ENCODE assay signal across 8 cellular contexts in genomic region chr15:65287515-65287845, GRCh38. TPM values are rescaled to one million over a fixed set of nuclear protein-coding genes. Genes with fewer than 3 reads are reported as not detected.
DNase-seq lines count a peak whose midpoint lies in the region; ATAC-seq, FAIRE-seq and TF ChIP-seq lines count a peak whose summit lies in the region.

No MANE protein-coding gene starts in this region.

- POLR2A ChIA-PET in GM12878 (lab: Charles Lee): interaction anchor here (0.7 to 2.9 kb wide), 8 partner anchors 8 to 882 kb away, joined by 3 to 21 read pairs (median 10); partner anchors contain the start of genes CLPX, RNU5A-1 and RNU5B-1

- BruUV-seq in GM12878 (replicated peaks; lab: Mats Ljungman, UMichigan): no TSS peak

- peak; percentile 27 for FAIRE-seq in GM12878 (lab: Jason Lieb, UNC)

- H3K9me3 ChIP-seq in GM12878 (replicated peaks; ENCODE audit: control insufficient read depth, insufficient read depth, low read length): no peaks in the 10 kb centered on the region

- peak overlapping the region; percentile 3; the same call in 1 of the 2 replicates for H3K9ac ChIP-seq in GM12878 (ENCODE audit: control insufficient read depth, insufficient read depth, low read length)

- H3K27me3 Mint-ChIP-seq in naive B cell: no peaks in the 10 kb centered on the region

- H3K4me3 Mint-ChIP-seq in naive B cell: peak overlapping the region; percentile 82 to 95 (median 91)

- TF ChIP-seq POLR2A in GM12878 (IDR thresholded peaks at IDR 0.05; ENCODE audit: low read depth, low read length): no peak

- SMC1A ChIA-PET in GM12878 (lab: Charles Lee; ENCODE audit: uncharacterized antibody, unreplicated experiment): interaction anchor here (0.7 to 2.3 kb wide), 6 partner anchors 9 to 254 kb away, joined by 3 to 10 read pairs (median 4); partner anchors contain the start of gene RNU5B-1

- H3K36me3 ChIP-seq in ACC112 (ENCODE audit: insufficient read depth, low read length): no peaks in the 10 kb centered on the region
- H3K36me3 ChIP-seq in GM12878 (ENCODE audit: control insufficient read depth in 2 of 2, insufficient read depth in 2 of 2, low read length in 1 of 2): no peaks in the 10 kb centered on the region

- H3K4me3 ChIP-seq in ACC112 (ENCODE audit: low read depth, low read length): peak overlapping the region; percentile 91
- H3K4me3 ChIP-seq in GM12878: peak overlapping the region; percentile 40; the same call in 1 of the 2 replicates

- TF ChIP-seq EP300 in GM12878 (IDR thresholded peaks at IDR 0.05; ENCODE audit: borderline replicate concordance in 1 of 2, control insufficient read depth in 1 of 2, low read depth in 2 of 2, low read length in 2 of 2): no peak

- H2AFZ ChIP-seq in ACC112 (ENCODE audit: low read length, unreplicated experiment) (peak overlapping the region; percentile 36), GM12878 (ENCODE audit: control insufficient read depth, low read depth, low read length) (peak overlapping the region; percentile 86)

- H3K27me3 ChIP-seq in ACC112 (ENCODE audit: insufficient read depth, low read length) (no peaks in the 10 kb centered on the region), GM12878 (replicated peaks in 1 of 2; ENCODE audit: control insufficient read depth in 2 of 2, insufficient read depth in 2 of 2, low read length in 1 of 2) (no peaks in the 10 kb centered on the region)

- no peaks in the 10 kb centered on the region for H3K36me3 Mint-ChIP-seq in naive B cell

- DNase-seq in GM12878 (ENCODE audit: low read depth, low spot score) (no peak), naive B cell (no peak), NCI-H526 treated with DMSO at 0.1 percent for 48 hours (lab: John Stamatoyannopoulos, UW) (no peak), middle frontal gyrus (ENCODE audit: extremely low spot score, low spot score) (no peak)

- CTCF ChIA-PET in GM12878 (lab: Yijun Ruan, JAX): interaction anchor here (0.6 to 3.8 kb wide), 14 partner anchors 9 to 454 kb away, joined by 3 to 29 read pairs (median 5); partner anchors contain the start of genes CLPX and RNU5B-1

- no peak for TF ChIP-seq RAD21 in GM12878 (IDR thresholded peaks at IDR 0.05; ENCODE audit: insufficient read depth, low read depth, low read length)

- RAD21 ChIA-PET in GM12878 (lab: Charles Lee; ENCODE audit: unreplicated experiment): interaction anchor here (1.0 to 4.0 kb wide), 8 partner anchors 12 to 153 kb away, joined by 3 to 18 read pairs (median 6); partner anchors contain the start of genes CLPX, PDCD7 and RNU5B-1

- no peaks in the 10 kb centered on the region for H3K9me3 Mint-ChIP-seq in naive B cell

- H3K79me2 ChIP-seq in ACC112 (ENCODE audit: control insufficient read depth, insufficient read depth, low read length, unreplicated experiment) (no peaks in the 10 kb centered on the region), GM12878 (ENCODE audit: control insufficient read depth, insufficient read depth, low read length) (no peaks in the 10 kb centered on the region; the same call in 1 of the 2 replicates)

- peaks cover 5% of the 10 kb centered on the region for H3K4me1 ChIP-seq in ACC112 (ENCODE audit: control insufficient read depth, insufficient read depth, low read length, unreplicated experiment)
- peaks cover 11% of the 10 kb centered on the region for H3K4me1 ChIP-seq in GM12878 (ENCODE audit: control insufficient read depth, insufficient read depth, low read length)

- peak overlapping the region; percentile 72; the same call in 1 of the 2 replicates for H3K4me2 ChIP-seq in GM12878 (ENCODE audit: control insufficient read depth, insufficient read depth)

- no peak for TF ChIP-seq CTCF in GM12878 (IDR thresholded peaks at IDR 0.05 in 2 of 3, conservative IDR thresholded peaks at IDR 0.05 in 1 of 3; ENCODE audit: control insufficient read depth in 2 of 3, extremely low read depth in 1 of 3, insufficient read depth in 1 of 3, low read depth in 3 of 3, low read length in 3 of 3)

- peaks cover 17 to 46% (median 30%) of the 10 kb centered on the region in 3 donors for H3K4me1 Mint-ChIP-seq in naive B cell

- no peaks in the 10 kb centered on the region for H4K20me1 ChIP-seq in GM12878 (ENCODE audit: control insufficient read depth, insufficient read depth)

- ATAC-seq in HG02610 (IDR thresholded peaks at IDR 0.05; ENCODE audit: unreplicated experiment) (peak; percentile 29), GM12878 (peak; percentile 51), naive B cell (ENCODE audit: low read depth in 2 of 2) (peak; percentile 12 to 24), GM19035 (IDR thresholded peaks at IDR 0.05; ENCODE audit: unreplicated experiment) (no peak), HG02623 (IDR thresholded peaks at IDR 0.05; ENCODE audit: unreplicated experiment) (no peak)

- no peak overlapping the region for H3K27ac ChIP-seq in ACC112 (ENCODE audit: low read depth, low read length)
- no peak overlapping the region for H3K27ac ChIP-seq in GM12878 (ENCODE audit: control insufficient read depth, insufficient read depth)

- intact Hi-C loops in GM12878 (cut with micrococcal nuclease; ENCODE audit: unreplicated experiment): loop anchor here (1.0 to 2.0 kb wide), 2 partner anchors 8 to 103 kb away; partner anchors contain the start of gene CLPX

- in situ Hi-C loops in GM12878 (cut with MboI): no loop called here

- WGBS in GM12878 (ENCODE audit: insufficient coverage, insufficient replicate concordance, low lambda C conversion rate, missing lambda C conversion rate): 30% methylated on average over 2 of the region's 2 CpGs

- H3K27ac Mint-ChIP-seq in naive B cell: peak overlapping the region; percentile 84 to 97 (median 94)

TF ChIP-seq in GM12878, 131 proteins besides CTCF, POLR2A, EP300 and RAD21 (continues in another document):
- TF ChIP-seq RAD51 (IDR thresholded peaks at IDR 0.05) (peak; percentile 24; the same call in 1 of the 2 replicates), KDM1A (IDR thresholded peaks at IDR 0.05; ENCODE audit: borderline replicate concordance) (no peak), BHLHE40 (IDR thresholded peaks at IDR 0.05; ENCODE audit: borderline replicate concordance in 1 of 2, low read depth in 2 of 2, low read length in 1 of 2) (peak; percentile 70 to 72; a peak in 3 of 4 replicates), ZNF207 (IDR thresholded peaks at IDR 0.05; ENCODE audit: borderline replicate concordance) (no peak)

RNA-seq across cellular contexts. Expression of gene PARP16, which starts 0.8 kb away (rescaled TPM):
- 14.4 and 14.6 TPM in 2 replicates for total RNA-seq in GM12878 (2013; cell fraction: nucleolus; rRNA removed)
- total RNA-seq in GM12878 (2014; rRNA removed) (6.4 and 8.6 TPM in 2 replicates), GM12878 (2014; rRNA removed; fragmentation: Illumina TruSeq; extraction: Trizol) (7.6 and 8.4 TPM in 2 replicates), GM12878 (2021) (10.1 and 11.3 TPM in 2 replicates)
- 9.0 TPM for polyA plus RNA-seq in GM12878 (2011; ENCODE audit: low read depth)
- polyA plus RNA-seq in GM12878 (2011; rRNA removed) (9.8 and 10.1 TPM in 2 replicates), GM12878 (2014; fragmentation: Illumina TruSeq; extraction: Trizol) (11.9 and 13.0 TPM in 2 replicates), GM12878 (2014; fragmentation: Nextera tagmentation; extraction: Ambion mirVana) (1 to 10 TPM; 4.9 to 7.6 TPM), GM12878 (2014; rRNA removed) (9.8 and 10.0 TPM in 2 replicates), GM12878 (2016; fragmentation: Nextera tagmentation; extraction: Ambion mirVana) (10 to 100 TPM; 13.9 to 15.7 TPM), naive B cell (ENCODE audit: low read depth in 6 of 6) (10 to 100 TPM; 18.6 to 32.9 (median 27.6) TPM)
- 13.3 and 14.6 TPM in 2 replicates for polyA plus RNA-seq in GM12878 (2011; cell fraction: cytosol; rRNA removed)
- polyA plus RNA-seq in GM12878 (2011; cell fraction: nucleus; rRNA removed): 10.6 and 12.4 TPM in 2 replicates
- 8.9 and 13.2 TPM in 2 replicates for polyA plus RNA-seq in GM12878 (2012)
- 7.8 and 14.0 TPM in 2 replicates for polyA minus RNA-seq in GM12878 (2011; rRNA and poly(A)+ RNA removed)
- 6.1 and 10.7 TPM in 2 replicates for polyA minus RNA-seq in GM12878 (2011; cell fraction: cytosol; rRNA and poly(A)+ RNA removed)
- 5.0 and 10.1 TPM in 2 replicates for polyA minus RNA-seq in GM12878 (2011; cell fraction: nucleus; rRNA and poly(A)+ RNA removed)

RNA-seq across cellular contexts. Expression of gene RNU5A-1, which starts 8.4 kb away (rescaled TPM):
- not detected in 2 replicates for total RNA-seq in GM12878 (2013; cell fraction: nucleolus; rRNA removed)
- total RNA-seq in GM12878 (2014; rRNA removed): not detected in 2 replicates
- total RNA-seq in GM12878 (2014; rRNA removed; fragmentation: Illumina TruSeq; extraction: Trizol): not detected in 2 replicates
- total RNA-seq in GM12878 (2021): not detected in 2 replicates
- polyA plus RNA-seq in GM12878 (2011; ENCODE audit: low read depth): not detected
- polyA plus RNA-seq in GM12878 (2011; rRNA removed): not detected in 2 replicates
- not detected in 2 replicates for polyA plus RNA-seq in GM12878 (2011; cell fraction: cytosol; rRNA removed)
- not detected in 2 replicates for polyA plus RNA-seq in GM12878 (2011; cell fraction: nucleus; rRNA removed)
- not detected in 2 replicates for polyA plus RNA-seq in GM12878 (2012)
- not detected in 2 replicates for polyA plus RNA-seq in GM12878 (2014; fragmentation: Illumina TruSeq; extraction: Trizol)
- polyA plus RNA-seq in GM12878 (2014; fragmentation: Nextera tagmentation; extraction: Ambion mirVana): not detected
- not detected in 2 replicates for polyA plus RNA-seq in GM12878 (2014; rRNA removed)
- not detected for polyA plus RNA-seq in GM12878 (2016; fragmentation: Nextera tagmentation; extraction: Ambion mirVana)
- under 0.01 and 10,433 TPM in 2 replicates for polyA minus RNA-seq in GM12878 (2011; rRNA and poly(A)+ RNA removed)
- polyA minus RNA-seq in GM12878 (2011; cell fraction: cytosol; rRNA and poly(A)+ RNA removed): 1,037 and 1,074 TPM in 2 replicates
- under 0.01 TPM in 2 replicates for polyA minus RNA-seq in GM12878 (2011; cell fraction: nucleus; rRNA and poly(A)+ RNA removed)
- polyA plus RNA-seq in naive B cell (ENCODE audit: low read depth in 6 of 6): not detected

RNA-seq across cellular contexts. Expression of gene RNU5B-1, which starts 17.0 kb away (rescaled TPM):
- not detected in 2 replicates for total RNA-seq in GM12878 (2013; cell fraction: nucleolus; rRNA removed)
- total RNA-seq in GM12878 (2014; rRNA removed) (not detected in 2 replicates), GM12878 (2014; rRNA removed; fragmentation: Illumina TruSeq; extraction: Trizol) (not detected in 2 replicates), GM12878 (2021) (14.3 and 19.1 TPM in 2 replicates)
- not detected for polyA plus RNA-seq in GM12878 (2011; ENCODE audit: low read depth)
- polyA plus RNA-seq in GM12878 (2011; rRNA removed) (not detected in 2 replicates), GM12878 (2014; fragmentation: Illumina TruSeq; extraction: Trizol) (not detected in 2 replicates), GM12878 (2014; fragmentation: Nextera tagmentation; extraction: Ambion mirVana) (not detected), GM12878 (2014; rRNA removed) (not detected in 2 replicates), GM12878 (2016; fragmentation: Nextera tagmentation; extraction: Ambion mirVana) (not detected), naive B cell (ENCODE audit: low read depth in 6 of 6) (not detected)
- polyA plus RNA-seq in GM12878 (2011; cell fraction: cytosol; rRNA removed): not detected in 2 replicates
- under 0.01 TPM in 1 of 2 replicates, not detected in the other for polyA plus RNA-seq in GM12878 (2011; cell fraction: nucleus; rRNA removed)
- not detected in 2 replicates for polyA plus RNA-seq in GM12878 (2012)
- under 0.01 and 15,416 TPM in 2 replicates for polyA minus RNA-seq in GM12878 (2011; rRNA and poly(A)+ RNA removed)
- 1,790 and 2,489 TPM in 2 replicates for polyA minus RNA-seq in GM12878 (2011; cell fraction: cytosol; rRNA and poly(A)+ RNA removed)
- under 0.01 TPM in 2 replicates for polyA minus RNA-seq in GM12878 (2011; cell fraction: nucleus; rRNA and poly(A)+ RNA removed)

Comparison
In these comparisons a context has a peak if more than half of its experiments do, and no peak if none do; other contexts are left out.
1. ATAC-seq: peak in HG02610 (single experiment), GM12878 (single experiment) and naive B cell (2 of 2); none in GM19035 (single experiment) and HG02623 (single experiment).